11 cellular contexts compared by ENCODE assay signal in genomic region chr20:16764560-16764959, GRCh38. TPM values are rescaled to one million over a fixed set of nuclear protein-coding genes. Genes with fewer than 3 reads are reported as not detected.
"Had no signal": no experiment of that assay in that cellular context is flagged by ENCODE, and none has a peak within 500 bp of the region (broad histone marks: within the 10 kb centered on the region; RNA-seq: fewer than 3 reads in every experiment).

No MANE protein-coding gene starts in this region.

- FAIRE-seq: H1, H54, K562 had no signal

- H3K27ac ChIP-seq: GM23248, HL-60 had no signal

- H3K9ac ChIP-seq: GM23248 had no signal

- ATAC-seq: K562 had no signal

- H3K4me3 ChIP-seq: GM23248, K562 had no signal

- H2AFZ ChIP-seq: GM23248 had no signal

- DNase-seq: GM23248, H9, HCEC 1CT, IMR-90, Karpas-422, KG1 had no signal

RNA-seq across cellular contexts. Expression of gene OTOR, which starts 16.4 kb away (rescaled TPM):
- total RNA-seq: GM23248, H1, H9, HT1080, IMR-90, K562 had no signal
- polyA plus RNA-seq: GM23248, H1, IMR-90, K562 had no signal
